In genomic region chr10:79095316-79095715, GRCh38 we compare ENCODE assay signal across 17 cellular contexts. TPM values are rescaled to one million over a fixed set of nuclear protein-coding genes. Genes with fewer than 3 reads are reported as not detected.
DNase-seq lines count a peak whose midpoint lies in the region; FAIRE-seq and TF ChIP-seq lines count a peak whose summit lies in the region.
"Had no signal": no experiment of that assay in that cellular context is flagged by ENCODE, and none has a peak within 500 bp of the region (broad histone marks: within the 10 kb centered on the region; RNA-seq: fewer than 3 reads in every experiment).

No MANE protein-coding gene starts in this region.

- TF ChIP-seq CTCF in RWPE1 (conservative IDR thresholded peaks at IDR 0.05; ENCODE audit: low read depth), result no peak
- TF ChIP-seq CTCF in kidney (IDR thresholded peaks at IDR 0.05; ENCODE audit: borderline replicate concordance, extremely low read depth, insufficient read depth), result no peak

- peak overlapping the region; percentile 83 to 100 (median 97) for H3K4me2 ChIP-seq in BLaER1 treated with 17β-estradiol and CSF1 and Interleukin-3, amounts not matched to agents 10 nM and 100 nM
- H3K4me2 ChIP-seq: PC-9, SK-N-SH had no signal

- no peak for DNase-seq in RWPE1 (ENCODE audit: low spot score)
- DNase-seq in kidney, result no peak
- no peak for DNase-seq in islet precursor cell
- no peak for DNase-seq in superior temporal gyrus (ENCODE audit: extremely low spot score)
- no peak for DNase-seq in HuH-7 (ENCODE audit: low spot score)
- DNase-seq in activated T-cell treated with anti-CD3 and anti-CD28 coated beads, Interleukin-2, amount 50 U/mL, for 1 hour, result no peak
- DNase-seq: activated CD4-positive, alpha-beta T cell treated with anti-CD3 and anti-CD28 coated beads for 4 hours; activated gamma-delta T cell treated with Interleukin-2 at 50 U/mL for 16 hours; anterior cingulate cortex; NCI-H146; SK-N-SH had no signal

- no peak for FAIRE-seq in kidney (lab: Jason Lieb, UNC)
- FAIRE-seq: colon, keratinocyte had no signal

- POLR2A ChIA-PET in RWPE1 (lab: Yijun Ruan, JAX; ENCODE audit: low non-redundant PET), result no interaction called here

- H3K27ac ChIP-seq in BLaER1 treated with 17β-estradiol and CSF1 and Interleukin-3, amounts not matched to agents 10 nM and 100 nM, result peak overlapping the region in 2 of 11 experiments; percentile 15 to 53; a peak in 1 of 22 replicates
- H3K27ac ChIP-seq in RWPE1 (peak overlapping the region; percentile 27; the same call in 1 of the 2 replicates), kidney (ENCODE audit: low read depth in 2 of 2, low read length in 2 of 2) (peak overlapping the region; percentile 87 to 93), skeletal muscle tissue (ENCODE audit: low read depth, low read length) (peak overlapping the region; percentile 75)
- H3K27ac ChIP-seq: PC-9 had no signal

- no peak overlapping the region for H3K4me3 ChIP-seq in BLaER1 treated with 17β-estradiol and CSF1 and Interleukin-3, amounts not matched to agents 10 nM and 100 nM
- no peak overlapping the region for H3K4me3 ChIP-seq in kidney (ENCODE audit: low read length in 2 of 2)
- no peak overlapping the region for H3K4me3 ChIP-seq in skeletal muscle tissue (ENCODE audit: low read length in 3 of 3)
- H3K4me3 ChIP-seq: ovary, PC-9 had no signal

- no peaks in the 10 kb centered on the region for H3K27me3 ChIP-seq in BLaER1 treated with 17β-estradiol and CSF1 and Interleukin-3, amounts not matched to agents 10 nM and 100 nM
- no peaks in the 10 kb centered on the region for H3K27me3 ChIP-seq in skeletal muscle tissue (ENCODE audit: control insufficient read depth in 3 of 3, insufficient read depth in 3 of 3, low read length in 3 of 3)
- H3K27me3 ChIP-seq: ovary had no signal

- no peaks in the 10 kb centered on the region for H3K9me3 ChIP-seq in BLaER1 treated with 17β-estradiol and CSF1 and Interleukin-3, amounts not matched to agents 10 nM and 100 nM (replicated peaks in 1 of 11)
- H3K9me3 ChIP-seq in kidney (ENCODE audit: control insufficient read depth in 1 of 2, low read length in 2 of 2), result no peaks in the 10 kb centered on the region
- no peaks in the 10 kb centered on the region for H3K9me3 ChIP-seq in skeletal muscle tissue (ENCODE audit: control insufficient read depth in 3 of 3, low read length in 3 of 3)
- H3K9me3 ChIP-seq: ovary, SK-N-SH had no signal

- H3K9ac ChIP-seq in BLaER1 treated with 17β-estradiol and CSF1 and Interleukin-3, amounts not matched to agents 10 nM and 100 nM, result peak overlapping the region in 6 of 11 experiments; percentile 10 to 58 (median 33); a peak in 4 of 22 replicates
- H3K9ac ChIP-seq in kidney (ENCODE audit: low read length in 2 of 2) (peak overlapping the region in 1 of 2 donors; percentile 63), skeletal muscle tissue (ENCODE audit: low read depth in 1 of 3, low read length in 3 of 3) (peak overlapping the region in 1 of 3 donors; percentile 83)
- H3K9ac ChIP-seq: SK-N-SH had no signal

- intact Hi-C loops in kidney (cut with DNase I), result no loop called here

- H3K36me3 ChIP-seq in BLaER1 treated with 17β-estradiol and CSF1 and Interleukin-3, amounts not matched to agents 10 nM and 100 nM, result peaks cover 0 to 28% (median 2%) of the 10 kb centered on the region in 11 experiments; a peak in 8 of 22 replicates
- H3K36me3 ChIP-seq in kidney (ENCODE audit: control insufficient read depth in 1 of 2, insufficient read depth in 2 of 2, low read length in 2 of 2) (no peaks in the 10 kb centered on the region), skeletal muscle tissue (ENCODE audit: control insufficient read depth in 3 of 3, insufficient read depth in 3 of 3, low read length in 3 of 3) (peaks cover 0 to 4% (median 3%) of the 10 kb centered on the region in 3 donors)
- H3K36me3 ChIP-seq: ovary had no signal

- peaks cover 100% of the 10 kb centered on the region in 10 experiments for H3K4me1 ChIP-seq in BLaER1 treated with 17β-estradiol and CSF1 and Interleukin-3, amounts not matched to agents 10 nM and 100 nM
- H3K4me1 ChIP-seq in kidney (ENCODE audit: control insufficient read depth in 1 of 2, insufficient read depth in 1 of 2, low read depth in 1 of 2, low read length in 2 of 2), result peaks cover 57 to 77% of the 10 kb centered on the region in 2 donors
- peaks cover 72 to 93% (median 91%) of the 10 kb centered on the region in 3 donors for H3K4me1 ChIP-seq in skeletal muscle tissue (ENCODE audit: control insufficient read depth in 3 of 3, insufficient read depth in 3 of 3, low read length in 3 of 3)

- H4K20me1 ChIP-seq in BLaER1 treated with 17β-estradiol and CSF1 and Interleukin-3, amounts not matched to agents 10 nM and 100 nM, result peaks cover 98 to 100% (median 100%) of the 10 kb centered on the region in 11 experiments

- CTCF ChIA-PET in RWPE1 (lab: Yijun Ruan, JAX), result interaction anchor here (0.6 kb wide), 1 partner anchor 279 kb away, joined by 3 read pairs; no protein-coding TSS in a partner anchor

RNA-seq across cellular contexts. Expression of gene ZMIZ1, which starts 26.6 kb away (rescaled TPM):
- total RNA-seq in kidney (97.6 TPM), skeletal muscle tissue (11.5 TPM)
- polyA plus RNA-seq in kidney (ENCODE audit: insufficient read depth, low read depth, low replicate concordance), result 14.2 TPM
